30 cellular contexts compared by ENCODE assay signal in the genomic region with DNA sequence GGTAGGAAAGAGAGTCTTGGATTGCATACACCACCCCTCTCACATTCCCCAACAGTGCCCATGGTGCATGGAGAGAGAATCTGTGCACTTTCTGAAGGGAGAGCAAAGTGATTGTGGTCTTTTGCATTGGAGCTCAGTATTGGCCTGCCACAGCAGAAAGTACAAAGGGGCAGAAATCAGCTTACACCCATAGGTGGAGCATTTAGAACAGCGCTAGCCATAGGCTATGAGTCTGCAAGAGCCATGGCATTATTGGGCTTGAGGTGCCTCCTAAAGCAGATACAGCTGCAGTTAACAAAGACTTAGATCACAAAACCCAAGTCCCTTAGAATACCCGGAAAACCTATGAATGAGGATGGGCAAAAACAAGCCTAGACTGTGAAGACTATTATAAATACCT. TPM values are rescaled to one million over a fixed set of nuclear protein-coding genes. Genes with fewer than 3 reads are reported as not detected.
"Had no signal": no experiment of that assay in that cellular context is flagged by ENCODE, and none has a peak within 500 bp of the region (broad histone marks: within the 10 kb centered on the region; RNA-seq: fewer than 3 reads in every experiment).

No MANE protein-coding gene starts in this region.

- H3K4me3 Mint-ChIP-seq: activated CD4-positive, alpha-beta memory T cell treated with anti-CD3 and anti-CD28 coated beads, Interleukin-2, amount 10 ng/mL, durations not matched to agents 7 days and 5 days; activated CD4-positive, alpha-beta T cell treated with anti-CD3 and anti-CD28 coated beads, Interleukin-2, amount 10 ng/mL, durations not matched to agents 7 days and 5 days; activated naive CD4-positive, alpha-beta T cell treated with anti-CD3 and anti-CD28 coated beads for 36 hours; activated naive CD8-positive, alpha-beta T cell; activated T-helper 17 cell treated with anti-CD3 and anti-CD28 coated beads, Interleukin-2, amount 50 U/mL, for 72 hours; brain; T-helper 17 cell had no signal

- DNase-seq: activated CD4-positive, alpha-beta memory T cell treated with anti-CD3 and anti-CD28 coated beads, Interleukin-2, amount 10 ng/mL, durations not matched to agents 7 days and 5 days; activated CD4-positive, alpha-beta T cell treated with anti-CD3 and anti-CD28 coated beads, Interleukin-2, amount 10 ng/mL, durations not matched to agents 7 days and 5 days; activated CD4-positive, CD25-positive, alpha-beta regulatory T cell; activated gamma-delta T cell; activated naive CD4-positive, alpha-beta T cell treated with anti-CD3 and anti-CD28 coated beads for 36 hours; activated T-cell treated with anti-CD3 and anti-CD28 coated beads for 4 hours; activated T-cell treated with anti-CD3 and anti-CD28 coated beads, Interleukin-2, amount 50 U/mL, for 48 hours; amygdala; KG1; MG63; MV-4-11; NCI-H1092 treated with DMSO at 0.1 percent for 48 hours; NCI-H1417 treated with DMSO at 0.1 percent for 48 hours; NCI-H1694; NCI-H2029 treated with DMSO at 0.1 percent for 48 hours; NCI-H524; NCI-H748 treated with DMSO at 0.1 percent for 48 hours; Peyer's patch; Right ventricle myocardium superior; SJCRH30; T-helper 17 cell; T-helper 9 cell had no signal

- H3K36me3 Mint-ChIP-seq: activated naive CD8-positive, alpha-beta T cell; brain had no signal

- H3K4me3 ChIP-seq: cardiac muscle cell, MG63, Peyer's patch, SJCRH30 had no signal

- H3K27ac Mint-ChIP-seq: activated CD4-positive, alpha-beta memory T cell treated with anti-CD3 and anti-CD28 coated beads, Interleukin-2, amount 10 ng/mL, durations not matched to agents 7 days and 5 days; activated CD4-positive, alpha-beta T cell treated with anti-CD3 and anti-CD28 coated beads, Interleukin-2, amount 10 ng/mL, durations not matched to agents 7 days and 5 days; activated naive CD4-positive, alpha-beta T cell treated with anti-CD3 and anti-CD28 coated beads for 36 hours; activated naive CD8-positive, alpha-beta T cell; activated T-helper 17 cell treated with anti-CD3 and anti-CD28 coated beads, Interleukin-2, amount 50 U/mL, for 72 hours; brain; T-helper 17 cell had no signal

- H3K4me1 ChIP-seq: Peyer's patch, SJCRH30 had no signal

- ATAC-seq: activated T-helper 17 cell treated with anti-CD3 and anti-CD28 coated beads, Interleukin-2, amount 50 U/mL, for 72 hours; T-helper 17 cell had no signal

- H3K27me3 ChIP-seq: cardiac muscle cell, MG63, Peyer's patch, SJCRH30 had no signal

- H3K27ac ChIP-seq: cardiac muscle cell, Peyer's patch, RWPE1, SJCRH30 had no signal

- FAIRE-seq: astrocyte had no signal

- H3K9me3 Mint-ChIP-seq: activated CD4-positive, alpha-beta T cell treated with anti-CD3 and anti-CD28 coated beads, Interleukin-2, amount 10 ng/mL, durations not matched to agents 7 days and 5 days had no signal

- H3K4me1 Mint-ChIP-seq: activated CD4-positive, alpha-beta memory T cell treated with anti-CD3 and anti-CD28 coated beads, Interleukin-2, amount 10 ng/mL, durations not matched to agents 7 days and 5 days; activated CD4-positive, alpha-beta T cell treated with anti-CD3 and anti-CD28 coated beads, Interleukin-2, amount 10 ng/mL, durations not matched to agents 7 days and 5 days; activated T-helper 17 cell treated with anti-CD3 and anti-CD28 coated beads, Interleukin-2, amount 50 U/mL, for 72 hours; brain; T-helper 17 cell had no signal

- H3K27me3 Mint-ChIP-seq: activated CD4-positive, alpha-beta memory T cell treated with anti-CD3 and anti-CD28 coated beads, Interleukin-2, amount 10 ng/mL, durations not matched to agents 7 days and 5 days; activated CD4-positive, alpha-beta T cell treated with anti-CD3 and anti-CD28 coated beads, Interleukin-2, amount 10 ng/mL, durations not matched to agents 7 days and 5 days; activated naive CD8-positive, alpha-beta T cell; activated T-helper 17 cell treated with anti-CD3 and anti-CD28 coated beads, Interleukin-2, amount 50 U/mL, for 72 hours; brain; T-helper 17 cell had no signal

- H3K9me3 ChIP-seq: MG63, Peyer's patch, SJCRH30 had no signal

- H3K36me3 ChIP-seq: cardiac muscle cell, MG63, SJCRH30 had no signal

RNA-seq across cellular contexts. Expression of gene SI, which starts 21.8 kb away (rescaled TPM):
- total RNA-seq: activated CD4-positive, alpha-beta memory T cell treated with anti-CD3 and anti-CD28 coated beads, Interleukin-2, amount 10 ng/mL, durations not matched to agents 7 days and 5 days; activated CD4-positive, alpha-beta T cell treated with anti-CD3 and anti-CD28 coated beads, Interleukin-2, amount 10 ng/mL, durations not matched to agents 7 days and 5 days; activated CD8-positive, alpha-beta memory T cell treated with anti-CD3 and anti-CD28 coated beads for 36 hours; activated naive CD4-positive, alpha-beta T cell treated with anti-CD3 and anti-CD28 coated beads for 36 hours; activated T-helper 17 cell treated with anti-CD3 and anti-CD28 coated beads, Interleukin-2, amount 50 U/mL, for 72 hours; astrocyte; cardiac muscle cell; LHCN-M2; Right ventricle myocardium superior; SJCRH30; T-helper 17 cell had no signal
- polyA plus RNA-seq: cardiac muscle cell had no signal
